Comparison of ENCODE assay signal across 11 cellular contexts in genomic region chr3:14429237-14429636, GRCh38. TPM values are rescaled to one million over a fixed set of nuclear protein-coding genes. Genes with fewer than 3 reads are reported as not detected.
A peak's percentile ranks its signal among the peaks of the same experiment; 100 is the strongest.
DNase-seq lines count a peak whose midpoint lies in the region; ATAC-seq, FAIRE-seq and TF ChIP-seq lines count a peak whose summit lies in the region.
"Had no signal": no experiment of that assay in that cellular context is flagged by ENCODE, and none has a peak within 500 bp of the region (broad histone marks: within the 10 kb centered on the region; RNA-seq: fewer than 3 reads in every experiment).

No MANE protein-coding gene starts in this region.

- H3K36me3 ChIP-seq in hepatocyte (replicated peaks; ENCODE audit: insufficient read depth, low read depth): no peaks in the 10 kb centered on the region

- H3K27ac ChIP-seq in right cardiac atrium (ENCODE audit: low read length) (no peak overlapping the region), hepatocyte (peak overlapping the region; percentile 89)

- H3K79me2 ChIP-seq in hepatocyte: peaks cover 88% of the 10 kb centered on the region

- WGBS in right cardiac atrium: 74% methylated on average over 5 of the region's 5 CpGs
- 82% methylated on average over 5 of the region's 5 CpGs for WGBS in hepatocyte (ENCODE audit: low lambda C conversion rate, missing lambda C conversion rate)

- FAIRE-seq in HTR-8/SVneo (lab: Jason Lieb, UNC): no peak
- FAIRE-seq: HepG2 had no signal

- TF ChIP-seq CTCF in hepatocyte (IDR thresholded peaks at IDR 0.05; ENCODE audit: poor library complexity): no peak
- no peak for TF ChIP-seq CTCF in GM20000 (IDR thresholded peaks at IDR 0.05; ENCODE audit: extremely low read depth, missing control alignments)

- no peak overlapping the region for H2AFZ ChIP-seq in hepatocyte

- intact Hi-C loops in right cardiac atrium (cut with DNase I) (no loop called here), Right ventricle myocardium superior (cut with DNase I) (no loop called here)

- no peak overlapping the region for H3K4me3 ChIP-seq in right cardiac atrium (ENCODE audit: low read length)
- no peak overlapping the region for H3K4me3 ChIP-seq in hepatocyte

- H3K4me2 ChIP-seq in hepatocyte: no peak overlapping the region

- ATAC-seq in right cardiac atrium (no peak), Right ventricle myocardium superior (ENCODE audit: poor library complexity) (no peak)
- ATAC-seq: activated T-cell treated with anti-CD3 and anti-CD28 coated beads, Interleukin-2, amount 50 U/mL, for 4 hours; HepG2 had no signal

- no peaks in the 10 kb centered on the region for H3K9me3 ChIP-seq in right cardiac atrium (ENCODE audit: control insufficient read depth, low read length)
- no peaks in the 10 kb centered on the region for H3K9me3 ChIP-seq in hepatocyte (ENCODE audit: low read depth)

- no peaks in the 10 kb centered on the region for H3K9me2 ChIP-seq in hepatocyte (replicated peaks; ENCODE audit: insufficient read depth)

- peak in 2 of 3 donors; percentile 41 to 65 for DNase-seq in right cardiac atrium
- DNase-seq in Right ventricle myocardium superior: no peak
- DNase-seq in T-helper 9 cell: peak; percentile 15
- peak; percentile 48 for DNase-seq in hepatocyte (ENCODE audit: low spot score)
- no peak for DNase-seq in HTR-8/SVneo (ENCODE audit: insufficient read length, low spot score)
- DNase-seq in NCI-H446 treated with DMSO at 0.1 percent for 48 hours (lab: John Stamatoyannopoulos, UW): no peak
- no peak for DNase-seq in DMS 273 (lab: John Stamatoyannopoulos, UW; ENCODE audit: unreplicated experiment)
- DNase-seq in GM20000 (ENCODE audit: low spot score): no peak
- DNase-seq: NCI-H345 had no signal

- H3K27me3 ChIP-seq in right cardiac atrium (ENCODE audit: control insufficient read depth, insufficient read depth) (no peaks in the 10 kb centered on the region), hepatocyte (no peaks in the 10 kb centered on the region)

- H4K20me1 ChIP-seq in hepatocyte (ENCODE audit: insufficient read depth, poor library complexity, severe bottlenecking): peaks cover 15% of the 10 kb centered on the region

- H3K4me1 ChIP-seq in right cardiac atrium (ENCODE audit: control insufficient read depth, insufficient read depth, low read length) (peaks cover 40% of the 10 kb centered on the region), hepatocyte (ENCODE audit: insufficient read depth) (peaks cover 31% of the 10 kb centered on the region)

RNA-seq across cellular contexts. Expression of gene SLC6A6, which starts 26.8 kb away (rescaled TPM):
- total RNA-seq in right cardiac atrium (100 to 1,000 TPM in 1 of 4 donors, 10 to 100 TPM in 3; 21.3 to 106 (median 38.4) TPM), Right ventricle myocardium superior (13.5 TPM), hepatocyte (57.1 and 58.9 TPM in 2 replicates)
- polyA plus RNA-seq in right cardiac atrium (23.7 TPM), hepatocyte (30.7 and 31.8 TPM in 2 replicates)

Comparison
In these comparisons a context has a peak if more than half of its experiments do, and no peak if none do; other contexts are left out.
1. DNase-seq: peak in right cardiac atrium (2 of 3), T-helper 9 cell (single experiment) and hepatocyte (single experiment); none in Right ventricle myocardium superior (single experiment), HTR-8/SVneo (single experiment), NCI-H446 treated with DMSO at 0.1 percent for 48 hours (single experiment), DMS 273 (single experiment) and GM20000 (single experiment).